20 cellular contexts compared by ENCODE assay signal in the genomic region with DNA sequence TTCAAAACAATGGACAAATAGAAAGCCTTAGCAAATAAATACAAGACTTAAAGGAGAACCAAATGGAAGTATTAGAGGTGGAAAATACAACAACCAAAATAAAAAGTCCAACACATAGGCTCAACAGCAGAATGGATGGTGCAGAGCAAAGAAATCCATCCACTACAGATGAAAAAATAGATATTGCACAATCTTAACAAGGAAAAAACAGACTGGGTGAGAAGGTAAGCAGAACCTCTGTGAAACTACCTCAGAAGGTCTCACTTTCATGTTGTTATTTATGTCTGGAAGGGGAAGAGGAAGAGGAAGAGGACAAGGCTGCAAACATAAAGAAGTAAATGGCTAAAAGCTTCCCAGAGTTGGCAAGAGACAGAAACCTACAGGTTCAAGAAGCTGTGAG.
A peak's percentile ranks its signal among the peaks of the same experiment; 100 is the strongest.
DNase-seq lines count a peak whose midpoint lies in the region; ATAC-seq, FAIRE-seq and TF ChIP-seq lines count a peak whose summit lies in the region.
"Had no signal": no experiment of that assay in that cellular context is flagged by ENCODE, and none has a peak within 500 bp of the region (broad histone marks: within the 10 kb centered on the region; RNA-seq: fewer than 3 reads in every experiment).

No MANE protein-coding gene starts in this region.

- POLR2A ChIA-PET in IMR-90 (lab: Charles Lee; ENCODE audit: unreplicated experiment): no interaction called here
- POLR2A ChIA-PET in K562 (lab: Yijun Ruan, JAX): interaction anchor here (0.6 kb wide), 1 partner anchor 24 kb away, joined by 3 read pairs; no protein-coding TSS in a partner anchor
- POLR2A ChIA-PET in OCI-LY7 (lab: Charles Lee): no interaction called here

- H3K18ac ChIP-seq in H9 (ENCODE audit: insufficient read length, low read depth, low read length) (no peak overlapping the region), IMR-90 (ENCODE audit: low read depth, low read length) (no peak overlapping the region)

- H3K9ac ChIP-seq in H9 (ENCODE audit: extremely low read depth, insufficient read length, low read length): no peak overlapping the region
- H3K9ac ChIP-seq in IMR-90 (ENCODE audit: low read depth, low read length): no peak overlapping the region
- H3K9ac ChIP-seq in K562 (ENCODE audit: insufficient read depth in 1 of 2, low read depth in 2 of 2, low read length in 2 of 2): no peak overlapping the region

- FAIRE-seq in K562 (lab: Jason Lieb, UNC): no peak
- FAIRE-seq: D721Med, H1 had no signal

- H3K4me1 ChIP-seq in H9 (ENCODE audit: insufficient read depth, low read length) (no peaks in the 10 kb centered on the region), IMR-90 (ENCODE audit: control insufficient read depth, insufficient read depth, low read length) (no peaks in the 10 kb centered on the region), K562 (replicated peaks in 1 of 2; ENCODE audit: control insufficient read depth in 2 of 2, insufficient read depth in 2 of 2, low read length in 2 of 2) (peaks cover 0 to 4% of the 10 kb centered on the region in 2 experiments; a peak in 3 of 5 replicates), OCI-LY7 (ENCODE audit: insufficient read depth, low read length, poor library complexity, severe bottlenecking) (no peaks in the 10 kb centered on the region)

- no peak overlapping the region for H2AFZ ChIP-seq in H9 (ENCODE audit: low read length)
- H2AFZ ChIP-seq in IMR-90 (replicated peaks; ENCODE audit: low read length, poor library complexity): no peak overlapping the region
- no peak overlapping the region for H2AFZ ChIP-seq in K562 (ENCODE audit: low read depth, low read length)
- H2AFZ ChIP-seq in OCI-LY7 (ENCODE audit: low read length): no peak overlapping the region

- H3K9me1 ChIP-seq in IMR-90 (ENCODE audit: insufficient read depth, low read length): no peaks in the 10 kb centered on the region
- no peaks in the 10 kb centered on the region for H3K9me1 ChIP-seq in K562 (ENCODE audit: control insufficient read depth, insufficient read depth, low read length)

- peak overlapping the region; percentile 50 for H3K4me2 ChIP-seq in H9 (ENCODE audit: insufficient read depth, insufficient read length, low read length)
- no peak overlapping the region for H3K4me2 ChIP-seq in IMR-90 (ENCODE audit: low read depth, low read length)
- H3K4me2 ChIP-seq in K562 (ENCODE audit: insufficient read depth, low read length): no peak overlapping the region
- H3K4me2 ChIP-seq in OCI-LY7 (ENCODE audit: low read length): no peak overlapping the region

- H2BK120ac ChIP-seq in H9 (ENCODE audit: low read depth, low read length, poor library complexity, severe bottlenecking) (no peak overlapping the region), IMR-90 (ENCODE audit: low read depth, low read length) (no peak overlapping the region)

- H3K27ac ChIP-seq in H9 (ENCODE audit: insufficient read length, low read depth, low read length) (no peak overlapping the region), IMR-90 (ENCODE audit: insufficient read depth, low read length) (no peak overlapping the region), K562 (ENCODE audit: extremely low read depth, low read depth, low read length) (no peak overlapping the region), OCI-LY7 (ENCODE audit: low read depth, low read length, poor library complexity, severe bottlenecking) (no peak overlapping the region)
- H3K27ac ChIP-seq: HL-60 had no signal

- dilution Hi-C loops in IMR-90 (cut with HindIII; ENCODE audit: low sequenced_read_pairs, unreplicated experiment): no loop called here

- TF ChIP-seq POLR2A in IMR-90 (IDR thresholded peaks at IDR 0.05; ENCODE audit: low read depth, low read length) (no peak), K562 (conservative IDR thresholded peaks at IDR 0.05) (no peak)

- H2AK5ac ChIP-seq in H9 (ENCODE audit: insufficient read length, low read length) (no peak overlapping the region), IMR-90 (ENCODE audit: low read depth, low read length) (no peak overlapping the region)

- H3K27me3 ChIP-seq in H9 (ENCODE audit: insufficient read depth, low read length) (peaks cover 8% of the 10 kb centered on the region; the same call in 1 of the 2 replicates), IMR-90 (ENCODE audit: control insufficient read depth, insufficient read depth, low read length) (peaks cover 32% of the 10 kb centered on the region), K562 (ENCODE audit: control insufficient read depth in 2 of 2, insufficient read depth in 2 of 2, low read length in 2 of 2) (peaks cover 8 to 22% of the 10 kb centered on the region in 2 experiments)

- no peak overlapping the region for H2BK15ac ChIP-seq in H9 (ENCODE audit: low read depth, low read length)
- H2BK15ac ChIP-seq in IMR-90 (ENCODE audit: low read depth, low read length): no peak overlapping the region

- no peak for DNase-seq in H9
- DNase-seq in IMR-90: no peak
- no peak for DNase-seq in K562 (ENCODE audit: extremely low read depth in 1 of 4, low spot score in 3 of 4)
- DNase-seq in activated effector memory CD4-positive, alpha-beta T cell treated with Interleukin-2 at 50 U/mL for 16 hours: no peak
- DNase-seq in NAMALWA (ENCODE audit: low spot score): no peak
- no peak for DNase-seq in OCI-LY7 (ENCODE audit: low spot score)
- DNase-seq in activated T-cell treated with anti-CD3 and anti-CD28 coated beads, Interleukin-2, amount 50 U/mL, for 1 hour: no peak
- DNase-seq: CD8-positive, alpha-beta T cell; COR-L47; DMS153; DMS79 treated with DMSO at 0.1 percent for 48 hours; EL; GDM1; HCEC 1CT; HFFc6; KBM-7 had no signal

- H3K9me3 ChIP-seq in H9 (ENCODE audit: control insufficient read depth, low read depth, low read length) (no peaks in the 10 kb centered on the region), IMR-90 (ENCODE audit: control insufficient read depth, insufficient read depth, low read length) (peaks cover 8% of the 10 kb centered on the region), K562 (replicated peaks; ENCODE audit: control insufficient read depth, insufficient read depth, low read depth, low read length) (0 out of 2 replicates have a peak, but pooled peaks cover 6% of the 10 kb centered on the region), OCI-LY7 (ENCODE audit: low read length) (no peaks in the 10 kb centered on the region)

- BruUV-seq in IMR-90 (replicated peaks; lab: Mats Ljungman, UMichigan) (no TSS peak), K562 (replicated peaks; lab: Mats Ljungman, UMichigan) (no TSS peak), OCI-LY7 (replicated peaks; lab: Mats Ljungman, UMichigan) (no TSS peak)

- H3K23me2 ChIP-seq in H9 (ENCODE audit: insufficient read length, low read depth, low read length, poor library complexity, severe bottlenecking): peaks cover 4% of the 10 kb centered on the region

- H3K9me2 ChIP-seq in OCI-LY7 (ENCODE audit: insufficient read depth, low read length): no peaks in the 10 kb centered on the region

- intact Hi-C loops in IMR-90 (cut with micrococcal nuclease) (no loop called here), K562 (cut with micrococcal nuclease) (no loop called here), OCI-LY7 (cut with micrococcal nuclease; ENCODE audit: unreplicated experiment) (no loop called here)

- no peak overlapping the region for H2BK12ac ChIP-seq in H9 (ENCODE audit: insufficient read length, low read depth, low read length)

- no peaks in the 10 kb centered on the region for H3K79me1 ChIP-seq in H9 (ENCODE audit: insufficient read depth, low read depth, low read length, poor library complexity, severe bottlenecking)
- no peaks in the 10 kb centered on the region for H3K79me1 ChIP-seq in IMR-90 (ENCODE audit: low read depth in 1 of 2, low read length in 2 of 2)

- H3K27ac Mint-ChIP-seq in H9: no peak overlapping the region
- H3K27ac Mint-ChIP-seq: CD14-positive monocyte; CD8-positive, alpha-beta T cell; HFFc6 had no signal

- no peak for TF ChIP-seq EP300 in K562 (IDR thresholded peaks at IDR 0.05; ENCODE audit: low read length)

- peaks cover 66% of the 10 kb centered on the region for H3K27me3 Mint-ChIP-seq in H9 (ENCODE audit: low read depth)

- no peak overlapping the region for H3K4me3 ChIP-seq in IMR-90 (ENCODE audit: insufficient read depth, low read depth, low read length)
- no peak overlapping the region for H3K4me3 ChIP-seq in K562
- H3K4me3 ChIP-seq in OCI-LY7 (ENCODE audit: low read depth, low read length, poor library complexity, severe bottlenecking): no peak overlapping the region

- ATAC-seq in IMR-90 (ENCODE audit: low read depth) (no peak), K562 (no peak)
- ATAC-seq: CD8-positive, alpha-beta T cell had no signal

- TF ChIP-seq CTCF in H9 (conservative IDR thresholded peaks at IDR 0.05) (no peak), IMR-90 (conservative IDR thresholded peaks at IDR 0.05; ENCODE audit: low read depth, low read length) (no peak), K562 (IDR thresholded peaks at IDR 0.05 in 2 of 3, conservative IDR thresholded peaks at IDR 0.05 in 1 of 3; ENCODE audit: insufficient read depth in 2 of 3, low read depth in 1 of 3, low read length in 3 of 3) (no peak), OCI-LY7 (conservative IDR thresholded peaks at IDR 0.05; ENCODE audit: low read length) (no peak)

- H3K4me3 Mint-ChIP-seq in H9: no peak overlapping the region
- H3K4me3 Mint-ChIP-seq: CD8-positive, alpha-beta T cell; HFFc6 had no signal

- CTCF ChIA-PET in IMR-90 (lab: Yijun Ruan, JAX) (no interaction called here), K562 (lab: Yijun Ruan, JAX; ENCODE audit: low intra/inter-chr PET ratio) (no interaction called here), OCI-LY7 (lab: Charles Lee; ENCODE audit: unreplicated experiment) (no interaction called here)

- H3K36me3 Mint-ChIP-seq in H9 (ENCODE audit: insufficient read depth in 1 of 3, low read depth in 3 of 3): peaks cover 0 to 9% (median 1%) of the 10 kb centered on the region in 3 experiments; a peak in 4 of 7 replicates
- H3K36me3 Mint-ChIP-seq: CD8-positive, alpha-beta T cell had no signal

- H3K36me3 ChIP-seq in IMR-90 (ENCODE audit: control insufficient read depth, insufficient read depth, low read length) (no peaks in the 10 kb centered on the region), K562 (ENCODE audit: control insufficient read depth, insufficient read depth, low read length) (no peaks in the 10 kb centered on the region), OCI-LY7 (ENCODE audit: insufficient read depth, low read length) (no peaks in the 10 kb centered on the region)

- TF ChIP-seq RAD21 in IMR-90 (IDR thresholded peaks at IDR 0.05; ENCODE audit: low read length): no peak
- no peak for TF ChIP-seq RAD21 in K562 (CRISPR knock-in tag; conservative IDR thresholded peaks at IDR 0.05 in 1 of 2, IDR thresholded peaks at IDR 0.05 in 1 of 2)

- H4K5ac ChIP-seq in H9 (ENCODE audit: insufficient read length, low read depth, low read length): no peak overlapping the region
- H4K5ac ChIP-seq in IMR-90 (ENCODE audit: low read depth, low read length): no peak overlapping the region

- H3K9me3 Mint-ChIP-seq in H9: peaks cover 21% of the 10 kb centered on the region in 2 experiments; a peak in 4 of 5 replicates
- H3K9me3 Mint-ChIP-seq: HFFc6 had no signal

- H2BK5ac ChIP-seq in H9 (ENCODE audit: insufficient read length, low read length) (no peak overlapping the region), IMR-90 (ENCODE audit: low read depth, low read length, poor library complexity, severe bottlenecking) (no peak overlapping the region)

- H4K8ac ChIP-seq in H9 (replicated peaks; ENCODE audit: insufficient read length, low read depth, low read length): no peak overlapping the region
- H4K8ac ChIP-seq in IMR-90 (ENCODE audit: low read depth in 2 of 2, low read length in 2 of 2): no peak overlapping the region

- H3K79me2 ChIP-seq in H9 (ENCODE audit: insufficient read depth, low read length) (no peaks in the 10 kb centered on the region), K562 (ENCODE audit: control insufficient read depth, insufficient read depth, low read length) (no peaks in the 10 kb centered on the region), OCI-LY7 (ENCODE audit: insufficient read depth, low read depth, low read length) (no peaks in the 10 kb centered on the region)

- H3K4ac ChIP-seq in H9 (ENCODE audit: low read depth, low read length) (no peak overlapping the region), IMR-90 (ENCODE audit: low read depth, low read length) (no peak overlapping the region)

- no peak overlapping the region for H3K56ac ChIP-seq in H9 (ENCODE audit: insufficient read length, low read depth, low read length)
- no peak overlapping the region for H3K56ac ChIP-seq in IMR-90 (ENCODE audit: extremely low read depth, insufficient read depth, low read length)

- H4K91ac ChIP-seq in H9 (ENCODE audit: insufficient read length, low read depth, low read length) (no peak overlapping the region), IMR-90 (ENCODE audit: insufficient read depth, low read depth, low read length) (no peak overlapping the region)

- H3K4me1 Mint-ChIP-seq in H9: peaks cover 0 to 4% of the 10 kb centered on the region in 2 experiments; a peak in 2 of 4 replicates

- H3T11ph ChIP-seq in H9 (ENCODE audit: low read length): no peak overlapping the region

- H3K23ac ChIP-seq in H9 (ENCODE audit: insufficient read length, low read depth, low read length) (no peak overlapping the region), IMR-90 (ENCODE audit: low read depth, low read length) (no peak overlapping the region)

- no peak overlapping the region for H2AK9ac ChIP-seq in IMR-90 (replicated peaks; ENCODE audit: low read depth, low read length, poor library complexity)

- H3K14ac ChIP-seq in H9 (ENCODE audit: insufficient read depth, low read length) (no peak overlapping the region), IMR-90 (replicated peaks; ENCODE audit: low read depth, low read length) (no peak overlapping the region)

- H4K20me1 ChIP-seq in H9 (ENCODE audit: control insufficient read depth, insufficient read depth, insufficient read length): peaks cover 2% of the 10 kb centered on the region
- no peaks in the 10 kb centered on the region for H4K20me1 ChIP-seq in IMR-90 (ENCODE audit: insufficient read depth, low read length)
- H4K20me1 ChIP-seq in K562 (replicated peaks; ENCODE audit: control insufficient read depth, insufficient read depth, low read length): no peaks in the 10 kb centered on the region
- H4K20me1 ChIP-seq in OCI-LY7 (ENCODE audit: insufficient read depth, low read length): no peaks in the 10 kb centered on the region

- H2BK20ac ChIP-seq in H9 (ENCODE audit: low read depth, low read length, poor library complexity, severe bottlenecking) (no peak overlapping the region), IMR-90 (ENCODE audit: low read depth, low read length) (no peak overlapping the region)

- in situ Hi-C loops in IMR-90 (cut with MboI; ENCODE audit: low sequenced_read_pairs): no loop called here
- in situ Hi-C loops in K562 (cut with MboI): no loop called here
